Comparison of ENCODE assay signal across 20 cellular contexts in the genomic region with DNA sequence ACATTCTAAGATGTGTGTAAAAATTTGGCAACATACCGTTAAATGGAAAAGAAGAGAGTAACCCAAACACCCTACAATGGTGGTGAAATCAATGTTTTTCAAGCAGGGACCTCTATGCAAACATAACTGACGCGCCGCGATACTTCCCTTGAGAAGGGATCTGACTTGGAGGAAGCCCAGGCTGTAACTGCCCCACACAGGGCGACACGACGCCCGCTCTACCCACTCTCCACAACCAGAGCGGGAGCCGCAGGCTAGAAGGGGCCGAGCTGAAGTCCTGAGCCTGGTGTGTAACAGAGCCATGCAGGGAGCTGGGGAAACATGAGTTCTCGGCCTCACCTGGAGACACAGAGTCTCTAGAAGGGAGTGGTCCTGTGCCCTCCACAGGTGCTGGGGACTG.
DNase-seq lines count a peak whose midpoint lies in the region; ATAC-seq and TF ChIP-seq lines count a peak whose summit lies in the region.
"Had no signal": no experiment of that assay in that cellular context is flagged by ENCODE, and none has a peak within 500 bp of the region (broad histone marks: within the 10 kb centered on the region; RNA-seq: fewer than 3 reads in every experiment).

No MANE protein-coding gene starts in this region.

- H3K36me3 Mint-ChIP-seq in CD4-positive, alpha-beta memory T cell, result peaks cover 4 to 24% of the 10 kb centered on the region in 2 donors
- H3K36me3 Mint-ChIP-seq in immature natural killer cell, result peaks cover 0 to 3% (median 0%) of the 10 kb centered on the region in 3 donors
- H3K36me3 Mint-ChIP-seq in stimulated activated memory B cell treated with anti-CD40 and anti-IgM and Interleukin-4, amounts not matched to agents 10 μg/mL and 1 μg/mL and 100 μg/mL, for 72 hours, result peaks cover 21% of the 10 kb centered on the region
- H3K36me3 Mint-ChIP-seq: activated naive CD8-positive, alpha-beta T cell treated with anti-CD3 and anti-CD28 coated beads, Interleukin-2, amount 10 ng/mL, durations not matched to agents 7 days and 5 days had no signal

- no peak for ATAC-seq in stimulated activated memory B cell treated with anti-CD40 and anti-IgM and Interleukin-4, amounts not matched to agents 10 μg/mL and 1 μg/mL and 100 μg/mL, for 72 hours
- ATAC-seq in omental fat pad (ENCODE audit: low FRiP score), result no peak
- no peak for ATAC-seq in GM21367 (IDR thresholded peaks at IDR 0.05; ENCODE audit: unreplicated experiment)
- ATAC-seq: HCT116, left colon, SK-N-SH treated with all-trans-retinoic acid at 6 μM for 48 hours had no signal

- peak overlapping the region in 5 of 7 donors; percentile 15 to 75 (median 53) for H3K27ac Mint-ChIP-seq in CD4-positive, alpha-beta memory T cell
- H3K27ac Mint-ChIP-seq in immature natural killer cell, result peak overlapping the region in 5 of 6 donors; percentile 48 to 80 (median 74)
- H3K27ac Mint-ChIP-seq in stimulated activated memory B cell treated with anti-CD40 and anti-IgM and Interleukin-4, amounts not matched to agents 10 μg/mL and 1 μg/mL and 100 μg/mL, for 72 hours, result peak overlapping the region; percentile 81
- H3K27ac Mint-ChIP-seq: activated naive CD8-positive, alpha-beta T cell treated with anti-CD3 and anti-CD28 coated beads, Interleukin-2, amount 10 ng/mL, durations not matched to agents 7 days and 5 days had no signal

- H3K36me3 ChIP-seq in CD4-positive, alpha-beta memory T cell (ENCODE audit: insufficient read depth, low read length), result peaks cover 16% of the 10 kb centered on the region
- peaks cover 17% of the 10 kb centered on the region; the same call in 1 of the 2 replicates for H3K36me3 ChIP-seq in KOPT-K1 (ENCODE audit: insufficient read depth, low read length)

- peaks cover 0 to 2% (median 0%) of the 10 kb centered on the region in 8 donors for H3K9me3 Mint-ChIP-seq in CD4-positive, alpha-beta memory T cell
- H3K9me3 Mint-ChIP-seq in immature natural killer cell, result peaks cover 0 to 1% (median 0%) of the 10 kb centered on the region in 6 donors
- no peaks in the 10 kb centered on the region for H3K9me3 Mint-ChIP-seq in stimulated activated memory B cell treated with anti-CD40 and anti-IgM and Interleukin-4, amounts not matched to agents 10 μg/mL and 1 μg/mL and 100 μg/mL, for 72 hours
- H3K9me3 Mint-ChIP-seq: activated naive CD8-positive, alpha-beta T cell treated with anti-CD3 and anti-CD28 coated beads, Interleukin-2, amount 10 ng/mL, durations not matched to agents 7 days and 5 days had no signal

- H3K4me3 Mint-ChIP-seq in CD4-positive, alpha-beta memory T cell, result no peak overlapping the region
- H3K4me3 Mint-ChIP-seq in immature natural killer cell, result no peak overlapping the region
- no peak overlapping the region for H3K4me3 Mint-ChIP-seq in stimulated activated memory B cell treated with anti-CD40 and anti-IgM and Interleukin-4, amounts not matched to agents 10 μg/mL and 1 μg/mL and 100 μg/mL, for 72 hours
- H3K4me3 Mint-ChIP-seq: activated naive CD8-positive, alpha-beta T cell treated with anti-CD3 and anti-CD28 coated beads, Interleukin-2, amount 10 ng/mL, durations not matched to agents 7 days and 5 days had no signal

- intact Hi-C loops in CD4-positive, alpha-beta memory T cell (cut with micrococcal nuclease), result no loop called here

- CTCF ChIA-PET in CD4-positive, alpha-beta memory T cell (lab: Charles Lee; ENCODE audit: partially characterized antibody), result interaction anchor here (1.1 to 1.9 kb wide), 2 partner anchors 116 to 118 kb away, joined by 4 to 5 read pairs; no protein-coding TSS in a partner anchor

- no peak overlapping the region for H3K27ac ChIP-seq in CD4-positive, alpha-beta memory T cell (ENCODE audit: low read depth, low read length)
- H3K27ac ChIP-seq in KOPT-K1 (ENCODE audit: low read depth, low read length, poor library complexity, severe bottlenecking), result peak overlapping the region; percentile 99
- H3K27ac ChIP-seq: neutrophil, tibial artery had no signal

- POLR2A ChIA-PET in CD4-positive, alpha-beta memory T cell (lab: Charles Lee; ENCODE audit: partially characterized antibody), result interaction anchor here (1.2 kb wide), 1 partner anchor 12 kb away, joined by 3 read pairs; no protein-coding TSS in a partner anchor

- peaks cover 57% of the 10 kb centered on the region for H3K4me1 ChIP-seq in CD4-positive, alpha-beta memory T cell (ENCODE audit: insufficient read depth, low read length)

- H3K27me3 ChIP-seq in CD4-positive, alpha-beta memory T cell (ENCODE audit: insufficient read depth, low read length), result no peaks in the 10 kb centered on the region
- H3K27me3 ChIP-seq: neutrophil, tibial artery had no signal

- H3K4me1 Mint-ChIP-seq in CD4-positive, alpha-beta memory T cell, result peaks cover 33 to 71% (median 50%) of the 10 kb centered on the region in 4 donors
- H3K4me1 Mint-ChIP-seq in immature natural killer cell, result peaks cover 72 to 76% of the 10 kb centered on the region in 2 donors
- peaks cover 93% of the 10 kb centered on the region for H3K4me1 Mint-ChIP-seq in stimulated activated memory B cell treated with anti-CD40 and anti-IgM and Interleukin-4, amounts not matched to agents 10 μg/mL and 1 μg/mL and 100 μg/mL, for 72 hours

- DNase-seq in CD4-positive, alpha-beta memory T cell, result no peak
- DNase-seq in immature natural killer cell, result no peak
- DNase-seq in omental fat pad (ENCODE audit: low spot score), result no peak
- no peak for DNase-seq in NCI-H146 (lab: John Stamatoyannopoulos, UW)
- DNase-seq: activated CD4-positive, CD25-positive, alpha-beta regulatory T cell treated with anti-CD3 and anti-CD28 coated beads, Interleukin-2, amount 50 U/mL, for 72 hours; activated naive CD8-positive, alpha-beta T cell treated with anti-CD3 and anti-CD28 coated beads, Interleukin-2, amount 10 ng/mL, durations not matched to agents 7 days and 5 days; COR-L47; effector memory CD4-positive, alpha-beta T cell; left colon; midbrain; NCI-H2081 treated with DMSO at 0.1 percent for 48 hours; NCI-H510A; T1000; tibial artery had no signal

- H3K9me3 ChIP-seq in CD4-positive, alpha-beta memory T cell (ENCODE audit: control insufficient read depth in 1 of 2, low read length in 2 of 2), result no peaks in the 10 kb centered on the region
- H3K9me3 ChIP-seq in KOPT-K1 (ENCODE audit: insufficient read depth, low read length, poor library complexity, severe bottlenecking), result no peaks in the 10 kb centered on the region
- H3K9me3 ChIP-seq: neutrophil, tibial artery had no signal

- H3K4me3 ChIP-seq in CD4-positive, alpha-beta memory T cell (ENCODE audit: low read length in 2 of 2), result no peak overlapping the region
- H3K4me3 ChIP-seq: tibial artery had no signal

- no peaks in the 10 kb centered on the region for H3K27me3 Mint-ChIP-seq in CD4-positive, alpha-beta memory T cell
- peaks cover 14 to 26% (median 19%) of the 10 kb centered on the region in 3 donors for H3K27me3 Mint-ChIP-seq in immature natural killer cell (ENCODE audit: low read depth in 3 of 3)
- H3K27me3 Mint-ChIP-seq in stimulated activated memory B cell treated with anti-CD40 and anti-IgM and Interleukin-4, amounts not matched to agents 10 μg/mL and 1 μg/mL and 100 μg/mL, for 72 hours, result no peaks in the 10 kb centered on the region
- H3K27me3 Mint-ChIP-seq: activated naive CD8-positive, alpha-beta T cell treated with anti-CD3 and anti-CD28 coated beads, Interleukin-2, amount 10 ng/mL, durations not matched to agents 7 days and 5 days had no signal

- no peak for TF ChIP-seq CTCF in omental fat pad (IDR thresholded peaks at IDR 0.05)
